Comparison of ENCODE assay signal across 17 cellular contexts in the genomic region with DNA sequence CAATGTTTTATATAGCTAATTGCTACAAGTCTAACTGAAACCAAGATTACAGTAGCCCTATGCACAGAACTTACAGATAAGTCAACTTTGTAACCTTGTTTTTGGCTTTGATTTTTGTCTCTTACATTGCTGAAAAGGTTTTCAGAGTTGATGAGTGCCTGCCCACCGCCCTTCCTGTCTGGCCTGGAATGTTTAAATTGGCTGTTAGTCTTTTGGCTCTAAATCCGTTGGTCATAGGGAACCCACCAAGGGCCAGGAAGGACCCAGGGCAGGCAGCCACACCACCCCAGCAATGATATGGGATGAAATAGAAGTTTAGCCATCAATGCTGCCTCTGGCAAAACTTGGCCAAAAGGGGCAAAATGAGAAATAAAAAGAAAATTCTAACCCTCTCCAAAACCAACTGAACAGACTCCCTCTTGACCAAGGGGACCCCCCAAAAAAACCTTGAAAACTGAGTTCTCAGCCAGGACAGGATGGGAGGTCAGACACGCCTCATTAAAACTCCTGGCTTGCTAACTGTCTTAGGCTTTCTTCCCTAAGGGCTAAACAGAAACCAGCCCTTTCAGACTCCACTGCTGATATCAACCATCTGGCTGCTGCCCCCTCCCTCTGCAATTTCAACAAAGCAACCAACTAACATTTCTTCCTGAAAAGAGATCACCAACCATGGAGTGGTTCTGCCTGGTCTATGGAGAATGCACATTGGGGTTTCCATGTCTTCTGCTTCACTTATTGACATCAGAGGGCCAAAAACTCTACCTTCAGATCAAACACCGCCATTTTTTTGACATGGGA.
"Had no signal": no experiment of that assay in that cellular context is flagged by ENCODE, and none has a peak within 500 bp of the region (broad histone marks: within the 10 kb centered on the region; RNA-seq: fewer than 3 reads in every experiment).

No MANE protein-coding gene starts in this region.

- H3K9me3 Mint-ChIP-seq: activated naive CD8-positive, alpha-beta T cell treated with anti-CD3 and anti-CD28 coated beads for 36 hours; activated T-cell treated with anti-CD3 and anti-CD28 coated beads, Interleukin-2, amount 50 U/mL, for 24 hours; nephron had no signal

- DNase-seq: activated CD4-positive, alpha-beta T cell treated with anti-CD3 and anti-CD28 coated beads for 1 hour; activated CD4-positive, alpha-beta T cell treated with anti-CD3 and anti-CD28 coated beads, Interleukin-2, amount 50 U/mL, for 48 hours; activated CD8-positive, alpha-beta memory T cell treated with anti-CD3 and anti-CD28 coated beads, Interleukin-2, amount 10 ng/mL, durations not matched to agents 7 days and 5 days; activated effector memory CD4-positive, alpha-beta T cell treated with anti-CD3 and anti-CD28 coated beads, Interleukin-2, amount 50 U/mL, for 16 hours; activated naive CD8-positive, alpha-beta T cell treated with anti-CD3 and anti-CD28 coated beads for 36 hours; activated T-cell treated with anti-CD3 and anti-CD28 coated beads, Interleukin-2, amount 50 U/mL, for 24 hours; cerebellar nuclear complex; dorsolateral prefrontal cortex; left ventricle myocardium superior; mesenchymal stem cell; spleen; stimulated activated naive CD4-positive, alpha-beta T cell; upper lobe of left lung had no signal

- H3K36me3 ChIP-seq: esophagus muscularis mucosa, spleen, suprapubic skin, upper lobe of left lung had no signal

- H3K4me3 Mint-ChIP-seq: activated CD8-positive, alpha-beta memory T cell treated with anti-CD3 and anti-CD28 coated beads, Interleukin-2, amount 10 ng/mL, durations not matched to agents 7 days and 5 days; activated naive CD8-positive, alpha-beta T cell treated with anti-CD3 and anti-CD28 coated beads for 36 hours; activated T-cell treated with anti-CD3 and anti-CD28 coated beads, Interleukin-2, amount 50 U/mL, for 24 hours; nephron had no signal

- H3K27me3 ChIP-seq: dorsolateral prefrontal cortex, upper lobe of left lung had no signal

- H3K36me3 Mint-ChIP-seq: activated CD8-positive, alpha-beta memory T cell treated with anti-CD3 and anti-CD28 coated beads, Interleukin-2, amount 10 ng/mL, durations not matched to agents 7 days and 5 days; activated naive CD8-positive, alpha-beta T cell treated with anti-CD3 and anti-CD28 coated beads for 36 hours had no signal

- H3K27ac Mint-ChIP-seq: activated CD8-positive, alpha-beta memory T cell treated with anti-CD3 and anti-CD28 coated beads, Interleukin-2, amount 10 ng/mL, durations not matched to agents 7 days and 5 days; activated naive CD8-positive, alpha-beta T cell treated with anti-CD3 and anti-CD28 coated beads for 36 hours; activated T-cell treated with anti-CD3 and anti-CD28 coated beads, Interleukin-2, amount 50 U/mL, for 24 hours; nephron had no signal

- ATAC-seq: activated CD8-positive, alpha-beta memory T cell treated with anti-CD3 and anti-CD28 coated beads, Interleukin-2, amount 10 ng/mL, durations not matched to agents 7 days and 5 days; left ventricle myocardium superior; sciatic nerve had no signal

- H3K9me3 ChIP-seq: esophagus muscularis mucosa, spleen, suprapubic skin, upper lobe of left lung had no signal

- H3K27ac ChIP-seq: dorsolateral prefrontal cortex, esophagus muscularis mucosa, spleen, suprapubic skin, upper lobe of left lung had no signal

- H3K27me3 Mint-ChIP-seq: activated CD8-positive, alpha-beta memory T cell treated with anti-CD3 and anti-CD28 coated beads, Interleukin-2, amount 10 ng/mL, durations not matched to agents 7 days and 5 days; activated T-cell treated with anti-CD3 and anti-CD28 coated beads, Interleukin-2, amount 50 U/mL, for 24 hours had no signal

- H3K4me1 ChIP-seq: esophagus muscularis mucosa, spleen, suprapubic skin, upper lobe of left lung had no signal

- H3K4me1 Mint-ChIP-seq: activated CD8-positive, alpha-beta memory T cell treated with anti-CD3 and anti-CD28 coated beads, Interleukin-2, amount 10 ng/mL, durations not matched to agents 7 days and 5 days; activated naive CD8-positive, alpha-beta T cell treated with anti-CD3 and anti-CD28 coated beads for 36 hours; nephron had no signal

- H3K4me3 ChIP-seq: dorsolateral prefrontal cortex, esophagus muscularis mucosa, spleen, suprapubic skin, upper lobe of left lung had no signal
